20 cellular contexts compared by ENCODE assay signal in genomic region chr11:101835465-101836063, GRCh38.
"Had no signal": no experiment of that assay in that cellular context is flagged by ENCODE, and none has a peak within 500 bp of the region (broad histone marks: within the 10 kb centered on the region; RNA-seq: fewer than 3 reads in every experiment).

No MANE protein-coding gene starts in this region.

- ATAC-seq: gastroesophageal sphincter; left lobe of liver; mucosa of descending colon; naive thymus-derived CD8-positive, alpha-beta T cell; sciatic nerve; stimulated activated naive B cell treated with anti-CD40 and anti-IgM and Interleukin-4, amounts not matched to agents 10 μg/mL and 1 μg/mL and 100 μg/mL, for 72 hours; stimulated activated naive CD8-positive, alpha-beta T cell treated with anti-CD3 and anti-CD28 coated beads, Interleukin-15, amount 100 ng/mL, for 72 hours; upper lobe of right lung had no signal

- H3K36me3 ChIP-seq: gastroesophageal sphincter, neutrophil, tibial nerve, upper lobe of right lung, vagina had no signal

- DNase-seq: dermis blood vessel endothelial cell; erythroblast; glutamatergic neuron; islet precursor cell; mucosa of descending colon; naive thymus-derived CD8-positive, alpha-beta T cell; posterior cingulate gyrus; stimulated activated CD4-positive, alpha-beta T cell treated with anti-CD3 and anti-CD28 coated beads, Interleukin-2, amount 100 ng/mL, for 24 hours; stimulated activated CD4-positive, alpha-beta T cell treated with anti-CD3 and anti-CD28 coated beads, Interleukin-4, amount 100 ng/mL, for 4 hours; stimulated activated naive B cell treated with anti-CD40 and anti-IgM and Interleukin-4, amounts not matched to agents 10 μg/mL and 1 μg/mL and 100 μg/mL, for 72 hours; stimulated activated naive CD8-positive, alpha-beta T cell treated with anti-CD3 and anti-CD28 coated beads, Interleukin-15, amount 100 ng/mL, for 72 hours; testis; upper lobe of right lung had no signal

- H3K27ac ChIP-seq: gastroesophageal sphincter, neutrophil, skin epidermis, testis, tibial nerve, upper lobe of right lung, vagina had no signal

- H3K4me1 ChIP-seq: gastroesophageal sphincter, testis, tibial nerve, upper lobe of right lung, vagina had no signal

- H3K9me3 ChIP-seq: gastroesophageal sphincter, mucosa of descending colon, neutrophil, testis, tibial nerve, upper lobe of right lung, vagina had no signal

- H3K4me3 ChIP-seq: gastroesophageal sphincter, mucosa of descending colon, skin epidermis, testis, tibial nerve, upper lobe of right lung, vagina had no signal

- H3K27me3 ChIP-seq: gastroesophageal sphincter, neutrophil, testis, tibial nerve, upper lobe of right lung, vagina had no signal
